ENCODE assay signal across 8 cellular contexts in genomic region chr15:74615313-74616019, GRCh38. TPM values are rescaled to one million over a fixed set of nuclear protein-coding genes. Genes with fewer than 3 reads are reported as not detected.
A peak's percentile ranks its signal among the peaks of the same experiment; 100 is the strongest.
DNase-seq lines count a peak whose midpoint lies in the region; ATAC-seq and TF ChIP-seq lines count a peak whose summit lies in the region.

Gene CLK3, plus strand, starts transcription at chr15:74615836. Its CDS starts 3,361 bp downstream, at chr15:74619197.

- peak within 1 kb of the TSS; percentile 96 for H3K27ac Mint-ChIP-seq in nephron progenitor cell
- peak within 1 kb of the TSS; percentile 97 to 99 for H3K27ac Mint-ChIP-seq in stimulated activated naive CD8-positive, alpha-beta T cell treated with anti-CD3 and anti-CD28 coated beads, Interleukin-15, amount 100 ng/mL, for 72 hours

- H3K4me3 ChIP-seq in H7 (ENCODE audit: insufficient read depth, low read depth, low read length) (peak within 1 kb of the TSS; percentile 94), MG63 (peak within 1 kb of the TSS; percentile 87), fibroblast of the aortic adventitia (ENCODE audit: low read depth, low read length) (peak within 1 kb of the TSS; percentile 96)

- H3K27me3 Mint-ChIP-seq in nephron progenitor cell (ENCODE audit: low read depth, poor library complexity), result peaks cover 2% of the 10 kb centered on the region
- no peaks in the 10 kb centered on the region for H3K27me3 Mint-ChIP-seq in stimulated activated naive CD8-positive, alpha-beta T cell treated with anti-CD3 and anti-CD28 coated beads, Interleukin-15, amount 100 ng/mL, for 72 hours

- H3K4me1 Mint-ChIP-seq in nephron progenitor cell, result peaks cover 49% of the 10 kb centered on the region
- peaks cover 60% of the 10 kb centered on the region for H3K4me1 Mint-ChIP-seq in stimulated activated naive CD8-positive, alpha-beta T cell treated with anti-CD3 and anti-CD28 coated beads, Interleukin-15, amount 100 ng/mL, for 72 hours

- H3K9me3 Mint-ChIP-seq in nephron progenitor cell, result no peaks in the 10 kb centered on the region
- H3K9me3 Mint-ChIP-seq in stimulated activated naive CD8-positive, alpha-beta T cell treated with anti-CD3 and anti-CD28 coated beads, Interleukin-15, amount 100 ng/mL, for 72 hours, result no peaks in the 10 kb centered on the region

- peaks cover 4% of the 10 kb centered on the region; the same call in 1 of the 2 replicates for H3K27me3 ChIP-seq in H7 (ENCODE audit: control insufficient read depth, insufficient read depth, low read length)
- no peaks in the 10 kb centered on the region for H3K27me3 ChIP-seq in MG63

- TF ChIP-seq CTCF in fibroblast of the aortic adventitia (IDR thresholded peaks at IDR 0.05; ENCODE audit: insufficient read depth, low read length) (no peak), nephron progenitor cell (IDR thresholded peaks at IDR 0.05) (no peak)

- DNase-seq in ELF-1 (ENCODE audit: low read depth, low spot score) (peak; percentile 97), H7 (peak; percentile 100), MG63 (peak; percentile 98), SHP77 (lab: John Stamatoyannopoulos, UW) (peak; percentile 90 to 96), fibroblast of the aortic adventitia (ENCODE audit: low read depth) (peak; percentile 87), nephron progenitor cell (peak; percentile 98)
- peak; percentile 92 for DNase-seq in activated effector memory CD4-positive, alpha-beta T cell treated with Interleukin-2 at 50 U/mL for 16 hours
- DNase-seq in stimulated activated naive CD8-positive, alpha-beta T cell treated with anti-CD3 and anti-CD28 coated beads, Interleukin-15, amount 100 ng/mL, for 72 hours, result peak; percentile 97 to 99

- H3K36me3 Mint-ChIP-seq in nephron progenitor cell (ENCODE audit: low read depth), result peaks cover 11% of the 10 kb centered on the region

- peak; percentile 92 for ATAC-seq in stimulated activated naive CD8-positive, alpha-beta T cell treated with anti-CD3 and anti-CD28 coated beads, Interleukin-15, amount 100 ng/mL, for 72 hours

- H3K9me3 ChIP-seq in MG63, result no peaks in the 10 kb centered on the region

- H3K4me3 Mint-ChIP-seq in nephron progenitor cell, result peak within 1 kb of the TSS; percentile 91
- peak within 1 kb of the TSS; percentile 96 to 97 for H3K4me3 Mint-ChIP-seq in stimulated activated naive CD8-positive, alpha-beta T cell treated with anti-CD3 and anti-CD28 coated beads, Interleukin-15, amount 100 ng/mL, for 72 hours

- H3K36me3 ChIP-seq in H7 (replicated peaks; ENCODE audit: control insufficient read depth, insufficient read depth, low read length) (peaks cover 11% of the 10 kb centered on the region), MG63 (peaks cover 39% of the 10 kb centered on the region)

RNA-seq across cellular contexts. Expression of gene CLK3, which starts in this region (rescaled TPM):
- 50.6 and 66.3 TPM in 2 replicates for total RNA-seq in H7 (2014; rRNA removed; shearing (Covaris generic))
- 17.5 and 18.8 TPM in 2 replicates for total RNA-seq in MG63 (2014; rRNA removed; shearing (Covaris generic); ENCODE audit: low replicate concordance)
- total RNA-seq in fibroblast of the aortic adventitia (ENCODE audit: low replicate concordance), result 41.5 and 52.6 TPM in 2 replicates

Comparison
In these comparisons a context has a peak if more than half of its experiments do, and no peak if none do; other contexts are left out.
1. Peak in every context shown above with its lines: DNase-seq, ATAC-seq and H3K4me3 ChIP-seq.